Comparison of ENCODE assay signal across 8 cellular contexts in genomic region chr17:79811888-79812205, GRCh38. TPM values are rescaled to one million over a fixed set of nuclear protein-coding genes. Genes with fewer than 3 reads are reported as not detected.
DNase-seq lines count a peak whose midpoint lies in the region; ATAC-seq and TF ChIP-seq lines count a peak whose summit lies in the region.

No MANE protein-coding gene starts in this region.

- no peak for TF ChIP-seq RAD21 in IMR-90 (IDR thresholded peaks at IDR 0.05; ENCODE audit: low read length)

- H3K9me1 ChIP-seq in IMR-90 (ENCODE audit: insufficient read depth, low read length), result no peaks in the 10 kb centered on the region

- no peaks in the 10 kb centered on the region for H3K36me3 ChIP-seq in IMR-90 (ENCODE audit: control insufficient read depth, insufficient read depth, low read length)
- H3K36me3 ChIP-seq in breast epithelium, result no peaks in the 10 kb centered on the region

- H3K18ac ChIP-seq in IMR-90 (ENCODE audit: low read depth, low read length), result no peak overlapping the region

- CTCF ChIA-PET in IMR-90 (lab: Yijun Ruan, JAX), result interaction anchor here (1.0 to 1.3 kb wide), 2 partner anchors 18 to 28 kb away, joined by 3 read pairs; partner anchors contain the start of gene CBX4

- no peak overlapping the region for H3K9ac ChIP-seq in IMR-90 (ENCODE audit: low read depth, low read length)

- H3K27me3 Mint-ChIP-seq in neural crest cell (ENCODE audit: low read depth), result peaks cover 79% of the 10 kb centered on the region

- in situ Hi-C loops in IMR-90 (cut with MboI; ENCODE audit: low sequenced_read_pairs), result no loop called here

- no peak overlapping the region for H2BK5ac ChIP-seq in IMR-90 (ENCODE audit: low read depth, low read length, poor library complexity, severe bottlenecking)

- H2BK15ac ChIP-seq in IMR-90 (ENCODE audit: low read depth, low read length), result no peak overlapping the region

- TF ChIP-seq CTCF in IMR-90 (conservative IDR thresholded peaks at IDR 0.05; ENCODE audit: low read depth, low read length) (no peak), breast epithelium (IDR thresholded peaks at IDR 0.05) (no peak), neural crest cell (conservative IDR thresholded peaks at IDR 0.05) (no peak)

- POLR2A ChIA-PET in IMR-90 (lab: Charles Lee; ENCODE audit: unreplicated experiment), result no interaction called here

- no peak overlapping the region for H3K4me3 ChIP-seq in IMR-90 (ENCODE audit: insufficient read depth, low read depth, low read length)
- peak overlapping the region in 2 of 3 donors; percentile 17 to 57 for H3K4me3 ChIP-seq in breast epithelium

- H2AK5ac ChIP-seq in IMR-90 (ENCODE audit: low read depth, low read length), result peak overlapping the region; percentile 33; the same call in 1 of the 2 replicates

- dilution Hi-C loops in IMR-90 (cut with HindIII; ENCODE audit: low sequenced_read_pairs, unreplicated experiment), result no loop called here

- 7% methylated on average over 5 of the region's 14 CpGs; no CpG with 5 or more reads in 1 of the 2 experiments for WGBS in IMR-90 (ENCODE audit: extremely low coverage in 2 of 2, insufficient read length in 1 of 2), 2 experiments

- H3K14ac ChIP-seq in IMR-90 (replicated peaks; ENCODE audit: low read depth, low read length), result no peak overlapping the region

- H3K4me3 Mint-ChIP-seq in neural crest cell, result peak overlapping the region; percentile 88

- no peaks in the 10 kb centered on the region for H3K79me1 ChIP-seq in IMR-90 (ENCODE audit: low read depth in 1 of 2, low read length in 2 of 2)

- peak overlapping the region; percentile 79 for H2AK9ac ChIP-seq in IMR-90 (replicated peaks; ENCODE audit: low read depth, low read length, poor library complexity)

- peaks cover 29% of the 10 kb centered on the region for H3K4me1 Mint-ChIP-seq in neural crest cell

- peak overlapping the region; percentile 87 for H3K23ac ChIP-seq in IMR-90 (ENCODE audit: low read depth, low read length)

- H4K91ac ChIP-seq in IMR-90 (ENCODE audit: insufficient read depth, low read depth, low read length), result no peak overlapping the region

- H4K5ac ChIP-seq in IMR-90 (ENCODE audit: low read depth, low read length), result no peak overlapping the region

- H3K27ac Mint-ChIP-seq in neural crest cell (ENCODE audit: unreplicated experiment), result no peak overlapping the region

- no peak overlapping the region for H3K56ac ChIP-seq in IMR-90 (ENCODE audit: extremely low read depth, insufficient read depth, low read length)

- peak overlapping the region; percentile 71 for H2AFZ ChIP-seq in IMR-90 (replicated peaks; ENCODE audit: low read length, poor library complexity)

- peaks cover 12% of the 10 kb centered on the region for H3K4me1 ChIP-seq in IMR-90 (ENCODE audit: control insufficient read depth, insufficient read depth, low read length)
- peaks cover 30 to 35% of the 10 kb centered on the region in 2 donors for H3K4me1 ChIP-seq in breast epithelium

- no peak overlapping the region for H4K8ac ChIP-seq in IMR-90 (ENCODE audit: low read depth in 2 of 2, low read length in 2 of 2)

- intact Hi-C loops in IMR-90 (cut with micrococcal nuclease) (no loop called here), breast epithelium (cut with DNase I; ENCODE audit: low total_unique reads) (no loop called here)

- H3K4me2 ChIP-seq in IMR-90 (ENCODE audit: low read depth, low read length), result 0 out of 2 replicates have a peak overlapping the region, but pooled peaks have one; percentile 27

- 0 out of 2 replicates have a peak overlapping the region, but pooled peaks have one; percentile 19 for H2BK120ac ChIP-seq in IMR-90 (ENCODE audit: low read depth, low read length)

- peaks cover 90% of the 10 kb centered on the region for H3K27me3 ChIP-seq in IMR-90 (ENCODE audit: control insufficient read depth, insufficient read depth, low read length)
- H3K27me3 ChIP-seq in breast epithelium, result peaks cover 29 to 86% of the 10 kb centered on the region in 2 donors

- H3K27ac ChIP-seq in IMR-90 (ENCODE audit: insufficient read depth, low read length), result no peak overlapping the region
- H3K27ac ChIP-seq in breast epithelium, result peak overlapping the region in 1 of 2 donors; percentile 15

- no peaks in the 10 kb centered on the region for H3K9me3 Mint-ChIP-seq in neural crest cell

- DNase-seq in NCI-H526 treated with DMSO at 0.1 percent for 48 hours (lab: John Stamatoyannopoulos, UW) (peak; percentile 54), NCI-H526 (lab: John Stamatoyannopoulos, UW) (no peak), IMR-90 (no peak), breast epithelium (ENCODE audit: low spot score in 2 of 2) (no peak), neural crest cell (ENCODE audit: low read depth, low spot score) (no peak), NCI-H524 treated with DMSO at 0.1 percent for 48 hours (lab: John Stamatoyannopoulos, UW) (no peak), HuH-7.5 (ENCODE audit: low spot score) (no peak), DMS153 (lab: John Stamatoyannopoulos, UW) (no peak)

- no peaks in the 10 kb centered on the region for H3K36me3 Mint-ChIP-seq in neural crest cell (ENCODE audit: low read depth)

- no peaks in the 10 kb centered on the region; the same call in 1 of the 2 replicates for H3K9me3 ChIP-seq in IMR-90 (ENCODE audit: control insufficient read depth, insufficient read depth, low read length)
- no peaks in the 10 kb centered on the region for H3K9me3 ChIP-seq in breast epithelium

- BruUV-seq in IMR-90 (replicated peaks; lab: Mats Ljungman, UMichigan), result no TSS peak

- no peak overlapping the region for H3K4ac ChIP-seq in IMR-90 (ENCODE audit: low read depth, low read length)

- H4K20me1 ChIP-seq in IMR-90 (ENCODE audit: insufficient read depth, low read length), result peaks cover 4% of the 10 kb centered on the region

- H2BK20ac ChIP-seq in IMR-90 (ENCODE audit: low read depth, low read length), result no peak overlapping the region

- no peak for ATAC-seq in IMR-90 (ENCODE audit: low read depth)

- TF ChIP-seq POLR2A in IMR-90 (IDR thresholded peaks at IDR 0.05; ENCODE audit: low read depth, low read length) (no peak), breast epithelium (IDR thresholded peaks at IDR 0.05) (no peak)

TF ChIP-seq in IMR-90, 13 proteins besides CTCF, POLR2A, EP300 and RAD21:
- TF ChIP-seq FOS (IDR thresholded peaks at IDR 0.05; ENCODE audit: low read depth, low read length) (no peak), RFX5 (IDR thresholded peaks at IDR 0.05; ENCODE audit: low read depth, low read length) (no peak), MAFK (IDR thresholded peaks at IDR 0.05; ENCODE audit: low read depth, low read length) (no peak), BHLHE40 (IDR thresholded peaks at IDR 0.05; ENCODE audit: low read depth, low read length) (no peak), NFE2L2 (IDR thresholded peaks at IDR 0.05; ENCODE audit: low read depth, low read length) (no peak), MAZ (IDR thresholded peaks at IDR 0.05; ENCODE audit: borderline replicate concordance, low read depth, low read length) (no peak), ELK1 (IDR thresholded peaks at IDR 0.05; ENCODE audit: borderline replicate concordance, low read depth, low read length) (no peak), CEBPB (IDR thresholded peaks at IDR 0.05; ENCODE audit: low read depth, low read length) (no peak), CHD1 (IDR thresholded peaks at IDR 0.05; ENCODE audit: low read depth, low read length) (no peak)

RNA-seq across cellular contexts. Expression of gene CBX8, which starts 15.0 kb away (rescaled TPM):
- total RNA-seq in IMR-90 (2012; rRNA removed), result 5.3 and 5.4 TPM in 2 replicates
- polyA plus RNA-seq in IMR-90 (2012; rRNA removed), result 2.4 and 3.2 TPM in 2 replicates
- polyA plus RNA-seq in IMR-90 (2012; cell fraction: cytosol; rRNA removed), result 0.49 and 1.0 TPM in 2 replicates
- polyA plus RNA-seq in IMR-90 (2012; cell fraction: nucleus; rRNA removed; ENCODE audit: low replicate concordance), result 1.4 and 2.6 TPM in 2 replicates
- total RNA-seq in breast epithelium, result 1 to 10 TPM; 1.9 to 9.2 (median 6.7) TPM
- 16.5 and 19.2 TPM in 2 replicates for total RNA-seq in neural crest cell

RNA-seq across cellular contexts. Expression of gene CBX4, which starts 27.4 kb away (rescaled TPM):
- total RNA-seq in IMR-90 (2012; rRNA removed) (3.2 and 5.3 TPM in 2 replicates), breast epithelium (10 to 100 TPM; 11.5 to 20.6 (median 13.4) TPM), neural crest cell (19.1 and 21.0 TPM in 2 replicates)
- 9.4 and 12.9 TPM in 2 replicates for polyA plus RNA-seq in IMR-90 (2012; rRNA removed)
- polyA plus RNA-seq in IMR-90 (2012; cell fraction: cytosol; rRNA removed), result 13.2 and 18.5 TPM in 2 replicates
- 21.8 and 29.2 TPM in 2 replicates for polyA plus RNA-seq in IMR-90 (2012; cell fraction: nucleus; rRNA removed; ENCODE audit: low replicate concordance)

RNA-seq across cellular contexts. Expression of gene CBX2, which starts 33.9 kb away (rescaled TPM):
- total RNA-seq in IMR-90 (2012; rRNA removed) (2.0 and 2.2 TPM in 2 replicates), breast epithelium (1 to 10 TPM; 1.2 to 2.2 (median 2.0) TPM), neural crest cell (95.4 and 101 TPM in 2 replicates)
- polyA plus RNA-seq in IMR-90 (2012; rRNA removed), result 3.2 and 4.0 TPM in 2 replicates
- 2.9 and 4.0 TPM in 2 replicates for polyA plus RNA-seq in IMR-90 (2012; cell fraction: cytosol; rRNA removed)
- polyA plus RNA-seq in IMR-90 (2012; cell fraction: nucleus; rRNA removed; ENCODE audit: low replicate concordance), result 4.3 and 7.7 TPM in 2 replicates

Comparison
In these comparisons a context has a peak if more than half of its experiments do, and no peak if none do; other contexts are left out.
1. RNA of gene CBX2, which starts 33.9 kb away (total RNA-seq): 95.4 to 101 TPM in neural crest cell; 2.0 to 2.2 TPM in IMR-90 and 1.2 to 2.2 TPM in breast epithelium; every median in the first group is over 10 times any median in the second.